8 cellular contexts compared by ENCODE assay signal in genomic region chrX:150694738-150695410, GRCh38. TPM values are rescaled to one million over a fixed set of nuclear protein-coding genes. Genes with fewer than 3 reads are reported as not detected.
DNase-seq lines count a peak whose midpoint lies in the region; ATAC-seq and TF ChIP-seq lines count a peak whose summit lies in the region.

No MANE protein-coding gene starts in this region.

- peaks cover 3% of the 10 kb centered on the region for H3K4me1 ChIP-seq in fibroblast of lung (ENCODE audit: control insufficient read depth, extremely low read depth, insufficient read depth, low read length)

- peaks cover 21% of the 10 kb centered on the region for H3F3A ChIP-seq in SU-DHL-6 (ENCODE audit: insufficient read depth)

- H3K79me2 ChIP-seq in SU-DHL-6 (ENCODE audit: insufficient read depth, low read length) (peaks cover 49% of the 10 kb centered on the region), fibroblast of lung (ENCODE audit: control insufficient read depth, insufficient read depth, low read length) (peaks cover 25% of the 10 kb centered on the region)

- H3K27ac ChIP-seq in SU-DHL-6 (ENCODE audit: low read depth, low read length) (peak overlapping the region; percentile 98), fibroblast of lung (ENCODE audit: insufficient read depth, low read length) (peak overlapping the region; percentile 81)

- H3K9ac ChIP-seq in SU-DHL-6 (ENCODE audit: low read length), result peak overlapping the region; percentile 63
- no peak overlapping the region for H3K9ac ChIP-seq in fibroblast of lung (ENCODE audit: insufficient read depth, low read length)

- H3K27me3 ChIP-seq in SU-DHL-6 (ENCODE audit: low read length) (no peaks in the 10 kb centered on the region), fibroblast of lung (ENCODE audit: control insufficient read depth, insufficient read depth, low read length) (no peaks in the 10 kb centered on the region)

- H3K36me3 ChIP-seq in SU-DHL-6 (ENCODE audit: low read length) (no peaks in the 10 kb centered on the region), fibroblast of lung (ENCODE audit: control insufficient read depth, insufficient read depth, low read length) (no peaks in the 10 kb centered on the region)

- no peaks in the 10 kb centered on the region for H3K9me3 ChIP-seq in SU-DHL-6 (ENCODE audit: insufficient read depth, low read length)
- no peaks in the 10 kb centered on the region for H3K9me3 ChIP-seq in fibroblast of lung (ENCODE audit: control insufficient read depth, insufficient read depth, low read depth, low read length)

- no peak for DNase-seq in AG10803 (ENCODE audit: low read depth)
- DNase-seq in fibroblast of lung (ENCODE audit: low read depth in 2 of 2), result no peak
- peak; percentile 37 for DNase-seq in stimulated activated naive CD8-positive, alpha-beta T cell treated with anti-CD3 and anti-CD28 coated beads, Interleukin-15, Interleukin-2, amounts not matched to agents 100 U/mL and 50 U/mL, for 24 hours
- no peak for DNase-seq in cerebellar cortex (ENCODE audit: low spot score)
- DNase-seq in GOT3 (lab: John Stamatoyannopoulos, UW), result no peak

- H4K20me1 ChIP-seq in SU-DHL-6 (ENCODE audit: low read depth, low read length) (no peaks in the 10 kb centered on the region), fibroblast of lung (ENCODE audit: control insufficient read depth, extremely low read depth, insufficient read depth, low read length) (no peaks in the 10 kb centered on the region)

- H3K4me3 ChIP-seq in AG10803 (ENCODE audit: low read length), result 0 out of 2 replicates have a peak overlapping the region, but pooled peaks have one; percentile 10
- peak overlapping the region; percentile 72 for H3K4me3 ChIP-seq in SU-DHL-6 (ENCODE audit: insufficient read depth, low read length, poor library complexity, severe bottlenecking)
- peak overlapping the region in 1 of 4 experiments; percentile 65 for H3K4me3 ChIP-seq in fibroblast of lung (replicated peaks in 1 of 4; ENCODE audit: control extremely low read depth in 1 of 4, insufficient read depth in 1 of 4, low read depth in 3 of 4, low read length in 4 of 4)

- no peak overlapping the region for H2AFZ ChIP-seq in SU-DHL-6 (ENCODE audit: low read depth, low read length, severe bottlenecking)
- H2AFZ ChIP-seq in fibroblast of lung (ENCODE audit: low read length), result no peak overlapping the region

- ATAC-seq in GM21529 (IDR thresholded peaks at IDR 0.05; ENCODE audit: unreplicated experiment) (peak; percentile 26), HG03439 (IDR thresholded peaks at IDR 0.05; ENCODE audit: unreplicated experiment) (no peak)
- peak; percentile 73 for ATAC-seq in stimulated activated naive CD8-positive, alpha-beta T cell treated with anti-CD3 and anti-CD28 coated beads, Interleukin-15, Interleukin-2, amounts not matched to agents 100 U/mL and 50 U/mL, for 24 hours

- TF ChIP-seq CTCF in AG10803 (conservative IDR thresholded peaks at IDR 0.05; ENCODE audit: low read length) (no peak), SU-DHL-6 (IDR thresholded peaks at IDR 0.05; ENCODE audit: insufficient read depth, low read length, poor library complexity, severe bottlenecking) (no peak), fibroblast of lung (conservative IDR thresholded peaks at IDR 0.05 in 1 of 2, IDR thresholded peaks at IDR 0.05 in 1 of 2; ENCODE audit: low read depth in 1 of 2, low read length in 2 of 2) (no peak)

- peak overlapping the region; percentile 97 for H3K4me2 ChIP-seq in SU-DHL-6 (ENCODE audit: low read depth, low read length, poor library complexity, severe bottlenecking)
- H3K4me2 ChIP-seq in fibroblast of lung (ENCODE audit: extremely low read depth, insufficient read depth, low read length), result peak overlapping the region; percentile 88

- no peaks in the 10 kb centered on the region for H3K9me2 ChIP-seq in SU-DHL-6 (replicated peaks; ENCODE audit: insufficient read depth, low read length)

RNA-seq across cellular contexts. Expression of gene MTMR1, which starts 1.7 kb away (rescaled TPM):
- 19.0 and 22.3 TPM in 2 replicates for total RNA-seq in fibroblast of lung
- 28.1 and 32.1 TPM in 2 replicates for polyA plus RNA-seq in fibroblast of lung
- 14.9 and 18.4 TPM in 2 replicates for polyA plus RNA-seq in fibroblast of lung (2012)
- polyA minus RNA-seq in fibroblast of lung (ENCODE audit: low replicate concordance), result 10.6 and 18.5 TPM in 2 replicates
